ENCODE assay signal across 9 cellular contexts in the genomic region with DNA sequence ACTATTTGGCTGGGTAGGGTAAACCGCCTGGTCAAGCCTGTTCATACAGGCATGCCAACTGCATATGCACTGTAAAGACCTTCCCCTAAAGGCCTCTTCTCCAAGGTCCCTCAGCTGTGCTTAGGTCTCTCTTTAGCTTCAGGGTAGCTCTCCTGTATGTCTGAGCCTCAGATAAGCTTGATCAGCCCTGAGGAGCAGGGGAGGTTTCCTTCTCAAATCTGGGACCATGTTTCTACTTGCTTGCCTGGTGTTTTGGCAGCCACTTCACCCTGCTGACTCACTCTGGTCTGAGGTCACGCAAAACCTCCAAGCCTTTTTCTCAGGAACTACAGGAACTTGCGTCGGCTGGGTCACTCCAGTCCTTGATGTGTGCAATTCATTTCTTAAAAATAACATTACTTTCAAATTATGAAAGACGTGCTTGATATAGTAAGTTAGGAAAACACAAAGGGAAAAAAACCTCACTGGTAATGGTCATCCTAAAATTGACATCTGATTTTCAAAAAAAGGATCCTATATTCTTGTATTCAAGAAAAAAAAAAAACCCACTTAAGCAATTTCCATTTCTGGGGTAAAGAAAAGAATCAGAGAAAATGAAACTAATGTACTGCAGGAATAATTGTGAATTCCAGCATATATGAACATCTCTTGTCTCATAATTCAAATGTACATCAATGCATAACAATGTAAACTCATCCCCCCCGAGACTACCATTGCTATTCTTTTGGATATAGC. TPM values are rescaled to one million over a fixed set of nuclear protein-coding genes. Genes with fewer than 3 reads are reported as not detected.
A peak's percentile ranks its signal among the peaks of the same experiment; 100 is the strongest.
DNase-seq lines count a peak whose midpoint lies in the region; ATAC-seq and TF ChIP-seq lines count a peak whose summit lies in the region.
"Had no signal": no experiment of that assay in that cellular context is flagged by ENCODE, and none has a peak within 500 bp of the region (broad histone marks: within the 10 kb centered on the region; RNA-seq: fewer than 3 reads in every experiment).

No MANE protein-coding gene starts in this region.

- TF ChIP-seq POLR2A in erythroblast (IDR thresholded peaks at IDR 0.05; ENCODE audit: low read length) = no peak

- H3K27ac Mint-ChIP-seq in activated CD4-positive, alpha-beta T cell treated with anti-CD3 and anti-CD28 coated beads for 36 hours = peak overlapping the region; percentile 84
- H3K27ac Mint-ChIP-seq: CD4-positive, alpha-beta T cell had no signal

- H3K9me3 Mint-ChIP-seq in activated CD4-positive, alpha-beta T cell treated with anti-CD3 and anti-CD28 coated beads for 36 hours (ENCODE audit: low read depth) = no peaks in the 10 kb centered on the region
- H3K9me3 Mint-ChIP-seq: CD4-positive, alpha-beta T cell had no signal

- intact Hi-C loops in activated CD4-positive, alpha-beta T cell treated with anti-CD3 and anti-CD28 coated beads for 36 hours (cut with DNase I, micrococcal nuclease) = loop anchor here (1.0 to 2.0 kb wide), 3 partner anchors 8 to 50 kb away; no protein-coding TSS in a partner anchor

- peak; percentile 33 for ATAC-seq in activated CD4-positive, alpha-beta T cell treated with anti-CD3 and anti-CD28 coated beads for 36 hours
- ATAC-seq in GM19351 (IDR thresholded peaks at IDR 0.05; ENCODE audit: unreplicated experiment) = no peak
- ATAC-seq in GM18909 (IDR thresholded peaks at IDR 0.05; ENCODE audit: poor library complexity, unreplicated experiment) = no peak

- H3K36me3 Mint-ChIP-seq in activated CD4-positive, alpha-beta T cell treated with anti-CD3 and anti-CD28 coated beads for 36 hours (ENCODE audit: low read depth) = no peaks in the 10 kb centered on the region

- H3K27me3 Mint-ChIP-seq in activated CD4-positive, alpha-beta T cell treated with anti-CD3 and anti-CD28 coated beads for 36 hours = no peaks in the 10 kb centered on the region
- H3K27me3 Mint-ChIP-seq: CD4-positive, alpha-beta T cell had no signal

- POLR2A ChIA-PET in activated CD4-positive, alpha-beta T cell treated with anti-CD3 and anti-CD28 coated beads for 36 hours (lab: Charles Lee) = interaction anchor here (0.9 kb wide), 1 partner anchor 1220 kb away, joined by 3 read pairs; no protein-coding TSS in a partner anchor

- peak; percentile 75 for DNase-seq in activated CD4-positive, alpha-beta T cell treated with anti-CD3 and anti-CD28 coated beads for 36 hours
- DNase-seq in activated CD4-positive, alpha-beta T cell treated with anti-CD3 and anti-CD28 coated beads for 1 hour = no peak
- DNase-seq in T1000 (lab: John Stamatoyannopoulos, UW) (peak; percentile 41), erythroblast (lab: John Stamatoyannopoulos, UW) (peak; percentile 20 to 70), non-pigmented ciliary epithelial cell (ENCODE audit: low read depth) (peak; percentile 95), NCI-H2171 treated with DMSO at 0.1 percent for 48 hours (lab: John Stamatoyannopoulos, UW) (no peak)

- CTCF ChIA-PET in activated CD4-positive, alpha-beta T cell treated with anti-CD3 and anti-CD28 coated beads for 36 hours (lab: Charles Lee) = interaction anchor here (0.6 to 0.9 kb wide), 3 partner anchors 20 to 535 kb away, joined by 3 read pairs; no protein-coding TSS in a partner anchor

- H3K4me1 Mint-ChIP-seq in activated CD4-positive, alpha-beta T cell treated with anti-CD3 and anti-CD28 coated beads for 36 hours = peaks cover 52% of the 10 kb centered on the region

- peak overlapping the region; percentile 31 for H3K4me3 Mint-ChIP-seq in activated CD4-positive, alpha-beta T cell treated with anti-CD3 and anti-CD28 coated beads for 36 hours
- H3K4me3 Mint-ChIP-seq: CD4-positive, alpha-beta T cell had no signal

RNA-seq across cellular contexts. Expression of a gene that starts 24.7 kb away (rescaled TPM):
- total RNA-seq in activated CD4-positive, alpha-beta T cell treated with anti-CD3 and anti-CD28 coated beads for 36 hours = 10 to 100 TPM; 22.5 to 23.9 TPM

RNA-seq across cellular contexts. Expression of a gene that starts 47.4 kb away (rescaled TPM):
- total RNA-seq in activated CD4-positive, alpha-beta T cell treated with anti-CD3 and anti-CD28 coated beads for 36 hours = 100 to 1,000 TPM; 386 to 464 TPM

Comparison
In these comparisons a context has a peak if more than half of its experiments do, and no peak if none do; other contexts are left out.
1. DNase-seq: peak in activated CD4-positive, alpha-beta T cell treated with anti-CD3 and anti-CD28 coated beads for 36 hours (single experiment), T1000 (single experiment), erythroblast (2 of 2) and non-pigmented ciliary epithelial cell (single experiment); none in activated CD4-positive, alpha-beta T cell treated with anti-CD3 and anti-CD28 coated beads for 1 hour (single experiment) and NCI-H2171 treated with DMSO at 0.1 percent for 48 hours (single experiment).